ENCODE assay signal across 15 cellular contexts in the genomic region with DNA sequence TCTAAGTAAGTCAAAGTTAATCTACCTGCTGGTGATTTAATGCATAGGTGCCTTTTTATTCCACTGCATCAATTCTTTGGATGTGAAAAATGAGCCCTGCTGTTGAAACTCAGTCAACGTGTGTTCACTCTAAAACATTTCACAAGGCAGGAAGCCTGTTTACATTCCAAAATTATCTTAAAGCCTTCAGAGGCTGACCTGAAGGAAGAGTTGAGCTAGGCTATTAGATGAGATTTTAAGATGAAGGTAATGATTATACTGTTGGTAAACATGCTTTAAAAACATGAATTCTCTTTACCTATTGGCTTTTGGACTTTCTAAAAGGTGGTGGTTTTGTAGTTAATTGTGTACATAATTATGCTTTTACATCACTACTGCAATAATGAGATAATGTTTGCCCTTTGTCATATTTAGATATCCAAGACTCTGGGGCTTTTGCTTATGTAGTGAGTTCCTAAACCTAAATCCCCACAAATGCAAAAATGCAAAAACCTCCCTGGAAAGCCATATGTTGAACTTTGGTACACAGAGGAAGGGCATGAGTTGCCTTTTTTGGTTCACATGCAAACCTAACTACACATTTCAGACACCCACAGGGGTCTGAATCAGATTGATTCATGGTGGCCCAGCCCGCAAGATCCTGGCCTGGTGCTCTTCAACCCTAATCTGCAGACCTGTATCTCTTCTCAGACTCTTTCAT.
A peak's percentile ranks its signal among the peaks of the same experiment; 100 is the strongest.
DNase-seq lines count a peak whose midpoint lies in the region; ATAC-seq and TF ChIP-seq lines count a peak whose summit lies in the region.
"Had no signal": no experiment of that assay in that cellular context is flagged by ENCODE, and none has a peak within 500 bp of the region (broad histone marks: within the 10 kb centered on the region; RNA-seq: fewer than 3 reads in every experiment).

No MANE protein-coding gene starts in this region.

- ATAC-seq in activated naive CD4-positive, alpha-beta T cell treated with anti-CD3 and anti-CD28 coated beads, Interleukin-2, amount 50 U/mL, for 72 hours, result no peak
- no peak for ATAC-seq in T-helper 17 cell
- ATAC-seq: K562 had no signal

- H3K4me3 Mint-ChIP-seq in T-helper 17 cell (no peak overlapping the region), Calu3 (ENCODE audit: low read depth, unreplicated experiment) (no peak overlapping the region)
- H3K4me3 Mint-ChIP-seq in activated CD4-positive, alpha-beta memory T cell treated with anti-CD3 and anti-CD28 coated beads for 36 hours, result no peak overlapping the region
- H3K4me3 Mint-ChIP-seq: CD4-positive, CD25-positive, alpha-beta regulatory T cell; HFFc6 had no signal

- TF ChIP-seq CTCF in fibroblast of villous mesenchyme (IDR thresholded peaks at IDR 0.05; ENCODE audit: insufficient read depth, low read depth, low read length), result no peak
- no peak for TF ChIP-seq CTCF in Calu3 (IDR thresholded peaks at IDR 0.05; ENCODE audit: unreplicated experiment)

- H3K4me1 Mint-ChIP-seq in T-helper 17 cell (peaks cover 13% of the 10 kb centered on the region), Calu3 (ENCODE audit: low read depth, unreplicated experiment) (no peaks in the 10 kb centered on the region)
- H3K4me1 Mint-ChIP-seq in activated CD4-positive, alpha-beta memory T cell treated with anti-CD3 and anti-CD28 coated beads for 36 hours (ENCODE audit: low read depth), result peaks cover 6% of the 10 kb centered on the region

- POLR2A ChIA-PET in activated CD4-positive, alpha-beta memory T cell treated with anti-CD3 and anti-CD28 coated beads for 36 hours (lab: Charles Lee), result no interaction called here

- CTCF ChIA-PET in activated CD4-positive, alpha-beta memory T cell treated with anti-CD3 and anti-CD28 coated beads for 36 hours (lab: Charles Lee), result no interaction called here
- CTCF ChIA-PET in Calu3 (lab: Charles Lee), result no interaction called here

- no peaks in the 10 kb centered on the region for H3K9me3 Mint-ChIP-seq in activated naive CD4-positive, alpha-beta T cell treated with anti-CD3 and anti-CD28 coated beads, Interleukin-2, amount 50 U/mL, for 72 hours
- no peaks in the 10 kb centered on the region for H3K9me3 Mint-ChIP-seq in activated CD4-positive, alpha-beta memory T cell treated with anti-CD3 and anti-CD28 coated beads for 36 hours
- H3K9me3 Mint-ChIP-seq in Calu3 (ENCODE audit: low read depth, unreplicated experiment), result no peaks in the 10 kb centered on the region
- H3K9me3 Mint-ChIP-seq: CD4-positive, CD25-positive, alpha-beta regulatory T cell; HFFc6 had no signal

- no peaks in the 10 kb centered on the region for H3K9me3 ChIP-seq in T-helper 17 cell (ENCODE audit: control insufficient read depth, low read length, poor library complexity, severe bottlenecking)

- no peak overlapping the region for H3K4me3 ChIP-seq in fibroblast of villous mesenchyme (ENCODE audit: low read depth, low read length)
- H3K4me3 ChIP-seq: BLaER1 treated with 17β-estradiol and CSF1 and Interleukin-3, amounts not matched to agents 10 nM and 100 nM; K562 had no signal

- H3K27ac Mint-ChIP-seq in activated naive CD4-positive, alpha-beta T cell treated with anti-CD3 and anti-CD28 coated beads, Interleukin-2, amount 50 U/mL, for 72 hours, result peak overlapping the region; percentile 4 to 36
- H3K27ac Mint-ChIP-seq in T-helper 17 cell, result peak overlapping the region; percentile 45
- no peak overlapping the region for H3K27ac Mint-ChIP-seq in activated CD4-positive, alpha-beta memory T cell treated with anti-CD3 and anti-CD28 coated beads for 36 hours
- H3K27ac Mint-ChIP-seq in Calu3 (ENCODE audit: unreplicated experiment), result no peak overlapping the region
- H3K27ac Mint-ChIP-seq: CD4-positive, CD25-positive, alpha-beta regulatory T cell; HFFc6 had no signal

- no TSS peak for BruUV-seq in Calu3 (replicated peaks; lab: Mats Ljungman, UMichigan)

- intact Hi-C loops in activated CD4-positive, alpha-beta memory T cell treated with anti-CD3 and anti-CD28 coated beads for 36 hours (cut with micrococcal nuclease), result no loop called here
- intact Hi-C loops in Calu3 (cut with micrococcal nuclease; ENCODE audit: unreplicated experiment), result no loop called here

- no peak for DNase-seq in activated naive CD4-positive, alpha-beta T cell treated with anti-CD3 and anti-CD28 coated beads, Interleukin-2, amount 50 U/mL, for 72 hours (ENCODE audit: low spot score in 2 of 2)
- DNase-seq in activated naive CD4-positive, alpha-beta T cell (lab: John Stamatoyannopoulos, UW), result no peak
- DNase-seq in T-helper 17 cell (no peak), fibroblast of villous mesenchyme (ENCODE audit: low read depth) (peak; percentile 92), NAMALWA (ENCODE audit: low spot score) (no peak), Calu3 (no peak)
- DNase-seq in activated CD4-positive, alpha-beta memory T cell treated with anti-CD3 and anti-CD28 coated beads for 36 hours, result no peak
- DNase-seq: 8988T; CD4-positive, CD25-positive, alpha-beta regulatory T cell; DND-41; GDM1; HCEC 1CT; HFFc6 had no signal

- peaks cover 5 to 25% of the 10 kb centered on the region in 2 donors for H3K36me3 Mint-ChIP-seq in activated naive CD4-positive, alpha-beta T cell treated with anti-CD3 and anti-CD28 coated beads, Interleukin-2, amount 50 U/mL, for 72 hours
- H3K36me3 Mint-ChIP-seq in T-helper 17 cell (ENCODE audit: low read depth) (peaks cover 17% of the 10 kb centered on the region), Calu3 (ENCODE audit: insufficient read depth, unreplicated experiment) (peaks cover 17% of the 10 kb centered on the region)
- peaks cover 58% of the 10 kb centered on the region for H3K36me3 Mint-ChIP-seq in activated CD4-positive, alpha-beta memory T cell treated with anti-CD3 and anti-CD28 coated beads for 36 hours

- H3K27me3 Mint-ChIP-seq in T-helper 17 cell (no peaks in the 10 kb centered on the region), Calu3 (ENCODE audit: unreplicated experiment) (no peaks in the 10 kb centered on the region)
- no peaks in the 10 kb centered on the region for H3K27me3 Mint-ChIP-seq in activated CD4-positive, alpha-beta memory T cell treated with anti-CD3 and anti-CD28 coated beads for 36 hours
- H3K27me3 Mint-ChIP-seq: CD4-positive, CD25-positive, alpha-beta regulatory T cell had no signal

Comparison
In these comparisons a context has a peak if more than half of its experiments do, and no peak if none do; other contexts are left out.
1. H3K27ac Mint-ChIP-seq: peak in activated naive CD4-positive, alpha-beta T cell treated with anti-CD3 and anti-CD28 coated beads, Interleukin-2, amount 50 U/mL, for 72 hours (2 of 2) and T-helper 17 cell (single experiment); none in activated CD4-positive, alpha-beta memory T cell treated with anti-CD3 and anti-CD28 coated beads for 36 hours (single experiment) and Calu3 (single experiment).